Comparison of ENCODE assay signal across 1 cellular context in the genomic region with DNA sequence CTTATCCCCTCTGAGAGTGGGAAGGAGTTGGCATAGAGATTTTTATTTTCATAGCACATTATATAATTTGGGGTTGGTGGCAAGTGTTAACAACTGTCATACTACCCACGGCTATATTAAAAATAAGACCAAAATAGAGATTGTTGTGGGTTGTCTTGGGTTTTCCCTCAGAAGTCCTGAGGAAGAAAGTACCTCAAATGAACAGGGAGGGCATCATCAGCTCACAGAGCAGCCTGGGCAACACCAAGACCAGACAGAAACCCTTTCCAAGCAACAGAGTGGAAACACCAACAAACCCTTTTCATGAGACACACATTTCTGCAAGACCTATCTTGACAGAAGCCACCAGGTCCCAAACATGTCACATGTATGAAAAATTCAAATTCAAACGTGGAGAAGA.
TF ChIP-seq lines count a peak whose summit lies in the region.

No MANE protein-coding gene starts in this region.

TF ChIP-seq in HepG2, 621 proteins besides CTCF, POLR2A, EP300 and RAD21:
- no peak for TF ChIP-seq TBX2 (CRISPR knock-in tag; IDR thresholded peaks at IDR 0.05; ENCODE audit: borderline replicate concordance)
- TF ChIP-seq NR2F2 (IDR thresholded peaks at IDR 0.05; ENCODE audit: borderline replicate concordance, low read depth), result no peak
- TF ChIP-seq AGO1 (IDR thresholded peaks at IDR 0.05; ENCODE audit: low read depth, low read length, poor library complexity, severe bottlenecking), result no peak
- TF ChIP-seq ZNF234 (CRISPR knock-in tag; conservative IDR thresholded peaks at IDR 0.05), result no peak
- TF ChIP-seq HHEX (CRISPR knock-in tag; IDR thresholded peaks at IDR 0.05), result no peak
- TF ChIP-seq, protein P1, sequence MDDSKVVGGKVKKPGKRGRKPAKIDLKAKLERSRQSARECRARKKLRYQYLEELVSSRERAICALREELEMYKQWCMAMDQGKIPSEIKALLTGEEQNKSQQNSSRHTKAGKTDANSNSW (CRISPR knock-in tag; IDR thresholded peaks at IDR 0.05; ENCODE audit: borderline replicate concordance), result no peak
- TF ChIP-seq ZFP82 (CRISPR knock-in tag; IDR thresholded peaks at IDR 0.05; ENCODE audit: borderline replicate concordance), result no peak
- TF ChIP-seq, protein P2, sequence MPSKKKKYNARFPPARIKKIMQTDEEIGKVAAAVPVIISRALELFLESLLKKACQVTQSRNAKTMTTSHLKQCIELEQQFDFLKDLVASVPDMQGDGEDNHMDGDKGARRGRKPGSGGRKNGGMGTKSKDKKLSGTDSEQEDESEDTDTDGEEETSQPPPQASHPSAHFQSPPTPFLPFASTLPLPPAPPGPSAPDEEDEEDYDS (CRISPR knock-in tag; IDR thresholded peaks at IDR 0.05), result no peak
- no peak for TF ChIP-seq ZNF616 (CRISPR knock-in tag; IDR thresholded peaks at IDR 0.05; ENCODE audit: low read depth)
- TF ChIP-seq ESRRA (CRISPR knock-in tag; IDR thresholded peaks at IDR 0.05; ENCODE audit: low read depth), result no peak
- TF ChIP-seq, protein P3, sequence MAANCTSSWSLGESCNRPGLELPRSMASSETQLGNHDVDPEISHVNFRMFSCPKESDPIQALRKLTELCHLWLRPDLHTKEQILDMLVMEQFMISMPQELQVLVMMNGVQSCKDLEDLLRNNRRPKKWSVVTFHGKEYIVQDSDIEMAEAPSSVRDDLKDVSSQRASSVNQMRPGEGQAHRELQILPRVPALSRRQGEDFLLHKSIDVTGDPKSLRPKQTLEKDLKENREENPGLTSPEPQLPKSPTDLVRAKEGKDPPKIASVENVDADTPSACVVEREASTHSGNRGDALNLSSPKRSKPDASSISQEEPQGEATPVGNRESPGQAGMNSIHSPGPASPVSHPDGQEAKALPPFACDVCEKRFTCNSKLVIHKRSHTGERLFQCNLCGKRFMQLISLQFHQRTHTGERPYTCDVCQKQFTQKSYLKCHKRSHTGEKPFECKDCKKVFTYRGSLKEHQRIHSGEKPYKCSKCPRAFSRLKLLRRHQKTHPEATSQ (CRISPR knock-in tag; IDR thresholded peaks at IDR 0.05; ENCODE audit: borderline replicate concordance), result no peak
- TF ChIP-seq ZNF737 (CRISPR knock-in tag; IDR thresholded peaks at IDR 0.05; ENCODE audit: borderline replicate concordance), result no peak
- TF ChIP-seq, protein P4, sequence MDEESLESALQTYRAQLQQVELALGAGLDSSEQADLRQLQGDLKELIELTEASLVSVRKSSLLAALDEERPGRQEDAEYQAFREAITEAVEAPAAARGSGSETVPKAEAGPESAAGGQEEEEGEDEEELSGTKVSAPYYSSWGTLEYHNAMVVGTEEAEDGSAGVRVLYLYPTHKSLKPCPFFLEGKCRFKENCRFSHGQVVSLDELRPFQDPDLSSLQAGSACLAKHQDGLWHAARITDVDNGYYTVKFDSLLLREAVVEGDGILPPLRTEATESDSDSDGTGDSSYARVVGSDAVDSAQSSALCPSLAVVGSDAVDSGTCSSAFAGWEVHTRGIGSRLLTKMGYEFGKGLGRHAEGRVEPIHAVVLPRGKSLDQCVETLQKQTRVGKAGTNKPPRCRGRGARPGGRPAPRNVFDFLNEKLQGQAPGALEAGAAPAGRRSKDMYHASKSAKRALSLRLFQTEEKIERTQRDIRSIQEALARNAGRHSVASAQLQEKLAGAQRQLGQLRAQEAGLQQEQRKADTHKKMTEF (CRISPR knock-in tag; IDR thresholded peaks at IDR 0.05), result no peak
